Comparison of ENCODE assay signal across 10 cellular contexts in genomic region chr21:45265721-45266517, GRCh38. TPM values are rescaled to one million over a fixed set of nuclear protein-coding genes. Genes with fewer than 3 reads are reported as not detected.
DNase-seq lines count a peak whose midpoint lies in the region; ATAC-seq and TF ChIP-seq lines count a peak whose summit lies in the region.
"Had no signal": no experiment of that assay in that cellular context is flagged by ENCODE, and none has a peak within 500 bp of the region (broad histone marks: within the 10 kb centered on the region; RNA-seq: fewer than 3 reads in every experiment).

No MANE protein-coding gene starts in this region.

- TF ChIP-seq CTCF in colonic mucosa (IDR thresholded peaks at IDR 0.05) (no peak), osteocyte (IDR thresholded peaks at IDR 0.05) (no peak), esophagus muscularis mucosa (IDR thresholded peaks at IDR 0.05) (no peak)

- WGBS in esophagus muscularis mucosa: 93% methylated on average over 32 of the region's 36 CpGs

- peak overlapping the region in 6 of 8 donors; percentile 8 to 80 (median 64) for H3K4me3 Mint-ChIP-seq in CD4-positive, alpha-beta memory T cell
- no peak overlapping the region for H3K4me3 Mint-ChIP-seq in osteocyte (ENCODE audit: unreplicated experiment)

- TF ChIP-seq EP300 in esophagus muscularis mucosa (IDR thresholded peaks at IDR 0.05): no peak

- H3K27ac Mint-ChIP-seq in CD4-positive, alpha-beta memory T cell: peak overlapping the region; percentile 57 to 90 (median 82)
- no peak overlapping the region for H3K27ac Mint-ChIP-seq in osteocyte (ENCODE audit: unreplicated experiment)

- peak overlapping the region; percentile 23 for H3K27ac ChIP-seq in CD4-positive, alpha-beta memory T cell (ENCODE audit: low read depth, low read length)
- H3K27ac ChIP-seq in colonic mucosa: no peak overlapping the region
- no peak overlapping the region for H3K27ac ChIP-seq in esophagus muscularis mucosa (replicated peaks in 1 of 4)
- H3K27ac ChIP-seq: C4-2B, uterus had no signal

- H3K27me3 ChIP-seq in CD4-positive, alpha-beta memory T cell (ENCODE audit: insufficient read depth, low read length): no peaks in the 10 kb centered on the region
- H3K27me3 ChIP-seq in colonic mucosa: no peaks in the 10 kb centered on the region
- no peaks in the 10 kb centered on the region for H3K27me3 ChIP-seq in esophagus muscularis mucosa
- H3K27me3 ChIP-seq: uterus had no signal

- ATAC-seq in HG03159 (IDR thresholded peaks at IDR 0.05; ENCODE audit: unreplicated experiment): no peak

- no peak overlapping the region for H3K4me3 ChIP-seq in CD4-positive, alpha-beta memory T cell (ENCODE audit: low read length in 2 of 2)
- no peak overlapping the region for H3K4me3 ChIP-seq in colonic mucosa
- H3K4me3 ChIP-seq in esophagus muscularis mucosa: no peak overlapping the region
- H3K4me3 ChIP-seq: uterus had no signal

- DNase-seq in CD4-positive, alpha-beta memory T cell: no peak
- DNase-seq in Daoy (ENCODE audit: low read depth) (peak; percentile 3), colonic mucosa (peak; percentile 13), osteocyte (ENCODE audit: extremely low spot score, unreplicated experiment) (peak; percentile 82), hippocampal formation (lab: John Stamatoyannopoulos, UW) (no peak), esophagus muscularis mucosa (ENCODE audit: extremely low spot score) (no peak)
- DNase-seq: NCI-H2227 treated with DMSO at 0.1 percent for 48 hours, uterus had no signal

- no peak for TF ChIP-seq POLR2A in esophagus muscularis mucosa (IDR thresholded peaks at IDR 0.05; ENCODE audit: low read depth)

- H3K9me3 Mint-ChIP-seq in CD4-positive, alpha-beta memory T cell: peaks cover 0 to 5% (median 0%) of the 10 kb centered on the region in 8 donors
- H3K9me3 Mint-ChIP-seq in osteocyte (ENCODE audit: unreplicated experiment): no peaks in the 10 kb centered on the region

- no peaks in the 10 kb centered on the region for H3K27me3 Mint-ChIP-seq in CD4-positive, alpha-beta memory T cell
- H3K27me3 Mint-ChIP-seq in osteocyte (ENCODE audit: unreplicated experiment): no peaks in the 10 kb centered on the region

- no peaks in the 10 kb centered on the region for H3K9me3 ChIP-seq in CD4-positive, alpha-beta memory T cell (ENCODE audit: control insufficient read depth in 1 of 2, low read length in 2 of 2)
- no peaks in the 10 kb centered on the region for H3K9me3 ChIP-seq in colonic mucosa
- H3K9me3 ChIP-seq in esophagus muscularis mucosa: no peaks in the 10 kb centered on the region
- H3K9me3 ChIP-seq: uterus had no signal

- H3K4me1 ChIP-seq in CD4-positive, alpha-beta memory T cell (ENCODE audit: insufficient read depth, low read length): peaks cover 21% of the 10 kb centered on the region
- no peaks in the 10 kb centered on the region for H3K4me1 ChIP-seq in colonic mucosa
- H3K4me1 ChIP-seq in esophagus muscularis mucosa: no peaks in the 10 kb centered on the region
- H3K4me1 ChIP-seq: uterus had no signal

- peaks cover 14 to 27% (median 20%) of the 10 kb centered on the region in 4 donors for H3K4me1 Mint-ChIP-seq in CD4-positive, alpha-beta memory T cell
- no peaks in the 10 kb centered on the region for H3K4me1 Mint-ChIP-seq in osteocyte (ENCODE audit: unreplicated experiment)

- POLR2A ChIA-PET in CD4-positive, alpha-beta memory T cell (lab: Charles Lee; ENCODE audit: partially characterized antibody): interaction anchor here (0.7 kb wide), 1 partner anchor 25 kb away, joined by 3 read pairs; no protein-coding TSS in a partner anchor

- peaks cover 18 to 33% of the 10 kb centered on the region in 2 donors for H3K36me3 Mint-ChIP-seq in CD4-positive, alpha-beta memory T cell
- peaks cover 39% of the 10 kb centered on the region for H3K36me3 Mint-ChIP-seq in osteocyte (ENCODE audit: unreplicated experiment)

- CTCF ChIA-PET in CD4-positive, alpha-beta memory T cell (lab: Charles Lee; ENCODE audit: partially characterized antibody): no interaction called here

- intact Hi-C loops in CD4-positive, alpha-beta memory T cell (cut with micrococcal nuclease): loop anchor here (2.0 kb wide), 1 partner anchor 41 kb away; no protein-coding TSS in a partner anchor
- intact Hi-C loops in colonic mucosa (cut with DNase I) (no loop called here), esophagus muscularis mucosa (cut with DNase I) (no loop called here)

- H3K36me3 ChIP-seq in CD4-positive, alpha-beta memory T cell (ENCODE audit: insufficient read depth, low read length): peaks cover 38% of the 10 kb centered on the region
- H3K36me3 ChIP-seq in colonic mucosa: peaks cover 12% of the 10 kb centered on the region
- peaks cover 34 to 83% (median 70%) of the 10 kb centered on the region in 4 donors for H3K36me3 ChIP-seq in esophagus muscularis mucosa
- H3K36me3 ChIP-seq: uterus had no signal

- H3K9ac ChIP-seq in colonic mucosa (ENCODE audit: low read depth in 2 of 2, low read length in 2 of 2): no peak overlapping the region

RNA-seq across cellular contexts. Expression of gene POFUT2, which starts 21.8 kb away (rescaled TPM):
- 10 to 100 TPM; 40.1 to 40.8 TPM for total RNA-seq in CD4-positive, alpha-beta memory T cell
- polyA plus RNA-seq in CD4-positive, alpha-beta memory T cell: 1 to 10 TPM; 2.8 to 5.7 TPM
- 22.6 and 27.3 TPM in 2 replicates for total RNA-seq in Daoy (2014; rRNA removed; shearing (Covaris generic))
- total RNA-seq in colonic mucosa: 10 to 100 TPM; 23.8 to 31.6 TPM
- total RNA-seq in osteocyte: 62.7 and 63.7 TPM in 2 replicates
- 10 to 100 TPM; 15.8 to 21.6 (median 18.7) TPM for total RNA-seq in esophagus muscularis mucosa

Comparison
In these comparisons a context has a peak if more than half of its experiments do, and no peak if none do; other contexts are left out.
1. DNase-seq: peak in Daoy (single experiment), colonic mucosa (single experiment) and osteocyte (single experiment); none in CD4-positive, alpha-beta memory T cell (0 of 5), hippocampal formation (0 of 2) and esophagus muscularis mucosa (single experiment).